25 cellular contexts compared by ENCODE assay signal in the genomic region with DNA sequence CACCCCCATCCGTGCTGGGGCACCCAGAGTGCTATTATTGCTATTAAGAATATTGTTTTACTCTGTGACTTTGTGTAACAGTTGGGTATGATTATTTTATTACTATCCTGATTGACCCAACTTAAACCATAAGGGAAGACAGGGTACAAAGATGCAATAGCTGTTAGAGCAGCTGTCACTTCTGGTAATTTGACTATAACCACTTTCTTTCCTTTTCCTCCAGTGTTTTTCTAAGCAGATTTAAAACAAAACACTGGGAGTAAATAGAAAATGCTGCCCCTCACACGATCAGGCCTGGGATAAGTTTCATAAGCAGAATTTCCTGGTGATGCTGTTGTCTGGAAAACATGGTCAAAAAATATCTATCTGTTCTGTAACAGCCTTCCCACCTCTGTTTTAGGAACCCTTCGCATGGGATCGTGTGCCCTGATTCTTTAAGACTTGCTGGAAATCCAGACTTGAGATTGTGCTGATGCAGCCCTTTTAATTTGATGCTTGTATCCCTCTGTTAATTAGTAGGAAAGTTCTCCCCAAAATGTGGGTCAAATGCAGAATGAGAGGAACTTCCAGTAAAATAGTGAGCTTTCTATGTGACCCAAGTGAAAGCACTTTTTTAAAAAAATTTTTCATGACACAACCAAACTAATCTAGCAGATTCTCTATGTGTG.
DNase-seq lines count a peak whose midpoint lies in the region; ATAC-seq and TF ChIP-seq lines count a peak whose summit lies in the region.
"Had no signal": no experiment of that assay in that cellular context is flagged by ENCODE, and none has a peak within 500 bp of the region (broad histone marks: within the 10 kb centered on the region; RNA-seq: fewer than 3 reads in every experiment).

No MANE protein-coding gene starts in this region.

- H2AK5ac ChIP-seq in IMR-90 (ENCODE audit: low read depth, low read length) = peak overlapping the region; percentile 22; the same call in 1 of the 2 replicates
- H2AK5ac ChIP-seq in mesenchymal stem cell (ENCODE audit: low read length, severe bottlenecking) = no peak overlapping the region

- no peak overlapping the region for H3K4me3 Mint-ChIP-seq in activated CD8-positive, alpha-beta T cell treated with anti-CD3 and anti-CD28 coated beads for 36 hours
- H3K4me3 Mint-ChIP-seq: CD4-positive, alpha-beta memory T cell had no signal

- no TSS peak for BruUV-seq in IMR-90 (replicated peaks; lab: Mats Ljungman, UMichigan)

- H3K9me1 ChIP-seq in IMR-90 (ENCODE audit: insufficient read depth, low read length) = no peaks in the 10 kb centered on the region

- H3K23ac ChIP-seq in IMR-90 (ENCODE audit: low read depth, low read length) = peak overlapping the region; percentile 88; the same call in 1 of the 2 replicates
- H3K23ac ChIP-seq in mesenchymal stem cell (ENCODE audit: low read length in 2 of 2) = no peak overlapping the region

- H3K36me3 Mint-ChIP-seq in activated CD8-positive, alpha-beta T cell treated with anti-CD3 and anti-CD28 coated beads for 36 hours (ENCODE audit: low read depth) = no peaks in the 10 kb centered on the region
- H3K36me3 Mint-ChIP-seq: CD4-positive, alpha-beta memory T cell had no signal

- H3K18ac ChIP-seq in IMR-90 (ENCODE audit: low read depth, low read length) = peak overlapping the region; percentile 61; the same call in 1 of the 2 replicates
- no peak overlapping the region for H3K18ac ChIP-seq in mesenchymal stem cell (ENCODE audit: low read depth in 1 of 2, low read length in 2 of 2)

- no peak overlapping the region for H2AK9ac ChIP-seq in IMR-90 (replicated peaks; ENCODE audit: low read depth, low read length, poor library complexity)

- H2AFZ ChIP-seq in ACC112 (ENCODE audit: low read length, unreplicated experiment) = peak overlapping the region; percentile 30
- H2AFZ ChIP-seq in IMR-90 (replicated peaks; ENCODE audit: low read length, poor library complexity) = no peak overlapping the region
- H2AFZ ChIP-seq in mesenchymal stem cell (ENCODE audit: low read depth, low read length) = no peak overlapping the region

- TF ChIP-seq RAD21 in IMR-90 (IDR thresholded peaks at IDR 0.05; ENCODE audit: low read length) = no peak

- H4K91ac ChIP-seq in IMR-90 (ENCODE audit: insufficient read depth, low read depth, low read length) (peak overlapping the region; percentile 42; the same call in 1 of the 2 replicates), mesenchymal stem cell (ENCODE audit: low read length) (no peak overlapping the region)

- no peak for TF ChIP-seq CTCF in IMR-90 (conservative IDR thresholded peaks at IDR 0.05; ENCODE audit: low read depth, low read length)
- no peak for TF ChIP-seq CTCF in activated CD8-positive, alpha-beta T cell treated with anti-CD3 and anti-CD28 coated beads for 36 hours (IDR thresholded peaks at IDR 0.05)

- peaks cover 20 to 43% of the 10 kb centered on the region in 2 experiments for H3K79me1 ChIP-seq in IMR-90 (ENCODE audit: low read depth in 1 of 2, low read length in 2 of 2)
- peaks cover 11% of the 10 kb centered on the region for H3K79me1 ChIP-seq in mesenchymal stem cell (replicated peaks; ENCODE audit: low read length, poor library complexity, severe bottlenecking)

- H3K9me3 ChIP-seq in IMR-90 (ENCODE audit: control insufficient read depth, insufficient read depth, low read length) (peaks cover 3% of the 10 kb centered on the region), mesenchymal stem cell (ENCODE audit: control insufficient read depth, low read length) (peaks cover 24% of the 10 kb centered on the region), skeletal muscle satellite cell (replicated peaks; ENCODE audit: low read length) (no peaks in the 10 kb centered on the region)
- H3K9me3 ChIP-seq: Caco-2 had no signal

- intact Hi-C loops in IMR-90 (cut with micrococcal nuclease) = no loop called here
- intact Hi-C loops in activated CD8-positive, alpha-beta T cell treated with anti-CD3 and anti-CD28 coated beads for 36 hours (cut with micrococcal nuclease) = no loop called here

- CTCF ChIA-PET in IMR-90 (lab: Yijun Ruan, JAX) = interaction anchor here (0.6 to 0.9 kb wide), 3 partner anchors 64 to 400 kb away, joined by 3 read pairs; no protein-coding TSS in a partner anchor
- CTCF ChIA-PET in activated CD8-positive, alpha-beta T cell treated with anti-CD3 and anti-CD28 coated beads for 36 hours (lab: Charles Lee) = no interaction called here

- H3K4ac ChIP-seq in IMR-90 (ENCODE audit: low read depth, low read length) (peak overlapping the region; percentile 64), mesenchymal stem cell (ENCODE audit: low read depth in 1 of 2, low read length in 2 of 2) (no peak overlapping the region)

- no peak overlapping the region for H3K27ac Mint-ChIP-seq in activated CD8-positive, alpha-beta T cell treated with anti-CD3 and anti-CD28 coated beads for 36 hours
- H3K27ac Mint-ChIP-seq: CD4-positive, alpha-beta memory T cell had no signal

- no peaks in the 10 kb centered on the region for H3K4me1 Mint-ChIP-seq in activated CD8-positive, alpha-beta T cell treated with anti-CD3 and anti-CD28 coated beads for 36 hours (ENCODE audit: low read depth)
- H3K4me1 Mint-ChIP-seq: CD4-positive, alpha-beta memory T cell had no signal

- peak overlapping the region; percentile 19; the same call in 1 of the 2 replicates for H4K5ac ChIP-seq in IMR-90 (ENCODE audit: low read depth, low read length)

- H3K27ac ChIP-seq in ACC112 (ENCODE audit: low read depth, low read length) = no peak overlapping the region
- H3K27ac ChIP-seq in IMR-90 (ENCODE audit: insufficient read depth, low read length) = no peak overlapping the region
- no peak overlapping the region for H3K27ac ChIP-seq in mesenchymal stem cell (ENCODE audit: low read length, poor library complexity, severe bottlenecking)
- H3K27ac ChIP-seq: KMS-11, RWPE1 had no signal

- peak overlapping the region; percentile 40 for H2BK20ac ChIP-seq in IMR-90 (ENCODE audit: low read depth, low read length)

- H3K4me2 ChIP-seq in IMR-90 (ENCODE audit: low read depth, low read length) (no peak overlapping the region), mesenchymal stem cell (ENCODE audit: low read length, poor library complexity, severe bottlenecking) (no peak overlapping the region), skeletal muscle satellite cell (ENCODE audit: low read length) (no peak overlapping the region)
- H3K4me2 ChIP-seq: KMS-11 had no signal

- peak overlapping the region; percentile 74 for H2BK5ac ChIP-seq in IMR-90 (ENCODE audit: low read depth, low read length, poor library complexity, severe bottlenecking)
- H2BK5ac ChIP-seq in mesenchymal stem cell (ENCODE audit: low read depth, low read length, poor library complexity, severe bottlenecking) = no peak overlapping the region

- no peak for TF ChIP-seq POLR2A in IMR-90 (IDR thresholded peaks at IDR 0.05; ENCODE audit: low read depth, low read length)

- H2BK12ac ChIP-seq in mesenchymal stem cell (ENCODE audit: low read length in 2 of 2) = no peak overlapping the region

- no CpG with 5 or more reads among the region's 4 CpGs for WGBS in IMR-90 (ENCODE audit: extremely low coverage in 2 of 2, insufficient read length in 1 of 2), 2 experiments
- 91% methylated on average over 4 of the region's 4 CpGs for WGBS in mesenchymal stem cell

- H3K27me3 Mint-ChIP-seq in activated CD8-positive, alpha-beta T cell treated with anti-CD3 and anti-CD28 coated beads for 36 hours = no peaks in the 10 kb centered on the region

- dilution Hi-C loops in IMR-90 (cut with HindIII; ENCODE audit: low sequenced_read_pairs, unreplicated experiment) = no loop called here

- H3K4me1 ChIP-seq in ACC112 (ENCODE audit: control insufficient read depth, insufficient read depth, low read length, unreplicated experiment) (peaks cover 36% of the 10 kb centered on the region), IMR-90 (ENCODE audit: control insufficient read depth, insufficient read depth, low read length) (peaks cover 4% of the 10 kb centered on the region; the same call in 1 of the 2 replicates), mesenchymal stem cell (ENCODE audit: control insufficient read depth, insufficient read depth, low read depth, low read length) (no peaks in the 10 kb centered on the region), skeletal muscle satellite cell (ENCODE audit: control insufficient read depth, insufficient read depth, low read length) (peaks cover 35% of the 10 kb centered on the region)
- H3K4me1 ChIP-seq: Caco-2 had no signal

- H2BK120ac ChIP-seq in IMR-90 (ENCODE audit: low read depth, low read length) = peak overlapping the region; percentile 78
- H2BK120ac ChIP-seq in mesenchymal stem cell (ENCODE audit: low read depth, low read length) = no peak overlapping the region

- H3K9ac ChIP-seq in IMR-90 (ENCODE audit: low read depth, low read length) (peak overlapping the region; percentile 62), mesenchymal stem cell (ENCODE audit: low read length) (peak overlapping the region; percentile 42), skeletal muscle satellite cell (ENCODE audit: low read depth, low read length) (peak overlapping the region; percentile 27)
- H3K9ac ChIP-seq: KMS-11 had no signal

- H3K79me2 ChIP-seq in ACC112 (ENCODE audit: control insufficient read depth, insufficient read depth, low read length, unreplicated experiment) = peaks cover 3% of the 10 kb centered on the region

- in situ Hi-C loops in IMR-90 (cut with MboI; ENCODE audit: low sequenced_read_pairs) = no loop called here

- H3K27me3 ChIP-seq in ACC112 (ENCODE audit: insufficient read depth, low read length) = no peaks in the 10 kb centered on the region
- no peaks in the 10 kb centered on the region for H3K27me3 ChIP-seq in IMR-90 (ENCODE audit: control insufficient read depth, insufficient read depth, low read length)
- H3K27me3 ChIP-seq in mesenchymal stem cell (ENCODE audit: control insufficient read depth in 1 of 2, insufficient read depth in 1 of 2, low read length in 2 of 2) = no peaks in the 10 kb centered on the region
- H3K27me3 ChIP-seq in skeletal muscle satellite cell (ENCODE audit: control insufficient read depth, insufficient read depth, low read length) = no peaks in the 10 kb centered on the region

- ATAC-seq in IMR-90 (ENCODE audit: low read depth) = no peak
- ATAC-seq in activated CD8-positive, alpha-beta T cell treated with anti-CD3 and anti-CD28 coated beads for 36 hours = no peak
- ATAC-seq: GM12878, Panc1 had no signal

- peak overlapping the region; percentile 28 to 66; a peak in 3 of 4 replicates for H4K8ac ChIP-seq in IMR-90 (ENCODE audit: low read depth in 2 of 2, low read length in 2 of 2)
- no peak overlapping the region for H4K8ac ChIP-seq in mesenchymal stem cell (ENCODE audit: low read length)

- H3K9me3 Mint-ChIP-seq in activated CD8-positive, alpha-beta T cell treated with anti-CD3 and anti-CD28 coated beads for 36 hours = peaks cover 16% of the 10 kb centered on the region

- peak overlapping the region; percentile 48; the same call in 1 of the 2 replicates for H3K14ac ChIP-seq in IMR-90 (replicated peaks; ENCODE audit: low read depth, low read length)
- H3K14ac ChIP-seq in mesenchymal stem cell (ENCODE audit: low read length in 2 of 2) = no peak overlapping the region

- DNase-seq in IMR-90 (no peak), mesenchymal stem cell (no peak), A172 (ENCODE audit: low spot score) (no peak), middle frontal gyrus (ENCODE audit: extremely low spot score, low spot score) (no peak)
- no peak for DNase-seq in activated CD8-positive, alpha-beta T cell treated with anti-CD3 and anti-CD28 coated beads for 36 hours
- DNase-seq: C1 segment of cervical spinal cord; Caco-2; CD4-positive, alpha-beta memory T cell; DMS 273 treated with DMSO at 0.1 percent for 48 hours; DMS79; EL; GDM1; NCI-H1092; NCI-H1417 treated with DMSO at 0.1 percent for 48 hours; NCI-H1694 treated with DMSO at 0.1 percent for 48 hours; NCI-H2081; NCI-H2227 treated with DMSO at 0.1 percent for 48 hours; NCI-H526 treated with DMSO at 0.1 percent for 48 hours; SHP77 had no signal

- 0 out of 3 replicates have a peak overlapping the region, but pooled peaks have one; percentile 20 for H2BK15ac ChIP-seq in IMR-90 (ENCODE audit: low read depth, low read length)
- no peak overlapping the region for H2BK15ac ChIP-seq in mesenchymal stem cell (ENCODE audit: low read depth, poor library complexity, severe bottlenecking)

- no peak overlapping the region for H3K4me3 ChIP-seq in ACC112 (ENCODE audit: low read depth, low read length)
- H3K4me3 ChIP-seq in IMR-90 (ENCODE audit: insufficient read depth, low read depth, low read length) = no peak overlapping the region
- no peak overlapping the region for H3K4me3 ChIP-seq in mesenchymal stem cell (ENCODE audit: insufficient read depth in 1 of 2, low read depth in 1 of 2, low read length in 2 of 2)
- no peak overlapping the region for H3K4me3 ChIP-seq in skeletal muscle satellite cell (ENCODE audit: low read length)
- H3K4me3 ChIP-seq: GM12878 had no signal

- H3K36me3 ChIP-seq in ACC112 (ENCODE audit: insufficient read depth, low read length) (peaks cover 27% of the 10 kb centered on the region), IMR-90 (ENCODE audit: control insufficient read depth, insufficient read depth, low read length) (peaks cover 4% of the 10 kb centered on the region), mesenchymal stem cell (ENCODE audit: control insufficient read depth in 1 of 2, insufficient read depth in 2 of 2, low read depth in 1 of 2, low read length in 2 of 2) (peaks cover 8 to 11% of the 10 kb centered on the region in 2 experiments), skeletal muscle satellite cell (ENCODE audit: insufficient read depth, low read length) (peaks cover 6% of the 10 kb centered on the region)

- POLR2A ChIA-PET in IMR-90 (lab: Charles Lee; ENCODE audit: unreplicated experiment) = no interaction called here
- POLR2A ChIA-PET in activated CD8-positive, alpha-beta T cell treated with anti-CD3 and anti-CD28 coated beads for 36 hours (lab: Charles Lee) = no interaction called here

- H3K56ac ChIP-seq in IMR-90 (ENCODE audit: extremely low read depth, insufficient read depth, low read length) = no peak overlapping the region

- H4K20me1 ChIP-seq in IMR-90 (ENCODE audit: insufficient read depth, low read length) = no peaks in the 10 kb centered on the region
